ENCODE assay signal across 8 cellular contexts in the genomic region with DNA sequence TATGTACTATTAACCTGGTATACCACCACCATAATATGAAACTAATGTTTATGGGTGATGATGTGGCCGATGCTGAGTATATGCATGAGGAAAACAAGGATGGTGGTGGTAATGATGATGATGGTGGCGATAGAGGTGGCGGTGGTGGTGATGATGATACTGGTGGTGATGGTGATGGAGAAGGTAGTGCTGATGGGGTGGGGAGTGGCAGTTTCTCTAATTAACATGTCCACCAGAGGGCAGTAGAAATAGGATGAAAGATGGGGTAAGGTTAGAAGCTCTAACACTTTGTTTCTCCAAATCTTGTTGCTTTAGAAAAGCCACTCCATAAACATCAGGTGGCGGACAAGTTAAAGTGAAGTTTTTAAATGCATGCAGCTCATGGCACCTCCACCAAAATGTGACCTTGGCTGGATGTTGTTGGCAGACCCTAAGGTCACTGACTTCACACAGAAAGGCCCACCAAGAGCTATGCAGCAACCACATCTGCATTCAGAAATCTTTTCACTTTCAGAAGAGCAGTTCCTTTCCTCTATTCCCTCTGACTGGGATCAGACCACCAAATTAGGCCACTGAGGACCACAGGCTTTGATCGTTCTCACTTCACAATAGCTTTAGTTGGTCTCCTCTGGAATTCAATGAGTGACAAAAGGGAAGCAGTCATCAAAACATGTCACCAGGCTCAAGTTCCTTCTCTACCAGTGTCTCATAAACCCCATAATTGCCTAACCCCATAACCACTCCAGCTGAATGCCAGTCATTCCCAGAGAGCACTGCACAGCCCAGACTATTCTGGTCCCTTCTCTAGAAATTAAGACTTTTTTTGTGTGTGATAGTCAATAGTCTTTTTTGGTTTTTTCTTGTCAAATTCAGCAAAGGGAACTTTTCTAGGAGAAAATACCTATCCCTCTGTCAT. TPM values are rescaled to one million over a fixed set of nuclear protein-coding genes. Genes with fewer than 3 reads are reported as not detected.
A peak's percentile ranks its signal among the peaks of the same experiment; 100 is the strongest.
DNase-seq lines count a peak whose midpoint lies in the region; ATAC-seq and TF ChIP-seq lines count a peak whose summit lies in the region.

No MANE protein-coding gene starts in this region.

- H3K36me3 Mint-ChIP-seq in activated T-cell treated with anti-CD3 and anti-CD28 coated beads, Interleukin-2, amount 50 U/mL, for 4 hours (ENCODE audit: insufficient read depth), result peaks cover 2% of the 10 kb centered on the region
- no peaks in the 10 kb centered on the region for H3K36me3 Mint-ChIP-seq in activated T-cell treated with anti-CD3 and anti-CD28 coated beads, Interleukin-2, amount 50 U/mL, for 24 hours (ENCODE audit: low read depth)
- H3K36me3 Mint-ChIP-seq in neural progenitor cell, result no peaks in the 10 kb centered on the region

- no peaks in the 10 kb centered on the region for H3K79me2 ChIP-seq in neural progenitor cell (ENCODE audit: low read depth)

- no peak overlapping the region for H3K9ac ChIP-seq in neural progenitor cell

- peaks cover 15% of the 10 kb centered on the region for H3F3A ChIP-seq in neural progenitor cell (ENCODE audit: low read depth)

- no peak overlapping the region for H3K4me3 ChIP-seq in neural progenitor cell
- no peak overlapping the region for H3K4me3 ChIP-seq in effector memory CD4-positive, alpha-beta T cell (ENCODE audit: insufficient read depth, low read depth, low read length, poor library complexity, severe bottlenecking)

- ATAC-seq in activated T-cell treated with anti-CD3 and anti-CD28 coated beads, Interleukin-2, amount 50 U/mL, for 4 hours, result peak; percentile 52 to 72

- peaks cover 3% of the 10 kb centered on the region for H3K9me3 Mint-ChIP-seq in activated T-cell treated with anti-CD3 and anti-CD28 coated beads, Interleukin-2, amount 50 U/mL, for 4 hours
- H3K9me3 Mint-ChIP-seq in activated T-cell treated with anti-CD3 and anti-CD28 coated beads, Interleukin-2, amount 50 U/mL, for 24 hours, result no peaks in the 10 kb centered on the region
- H3K9me3 Mint-ChIP-seq in neural progenitor cell, result no peaks in the 10 kb centered on the region

- no peak overlapping the region for H3K27ac ChIP-seq in neural progenitor cell
- H3K27ac ChIP-seq in effector memory CD4-positive, alpha-beta T cell (ENCODE audit: insufficient read depth, low read length, poor library complexity, severe bottlenecking), result no peak overlapping the region

- H2AFZ ChIP-seq in neural progenitor cell (replicated peaks), result no peak overlapping the region

- peak; percentile 66 for TF ChIP-seq CTCF in neural progenitor cell (IDR thresholded peaks at IDR 0.05)

- no peaks in the 10 kb centered on the region for H3K36me3 ChIP-seq in neural progenitor cell
- no peaks in the 10 kb centered on the region for H3K36me3 ChIP-seq in effector memory CD4-positive, alpha-beta T cell (ENCODE audit: control insufficient read depth, insufficient read depth, low read length)

- no peak overlapping the region for H3K27ac Mint-ChIP-seq in activated T-cell treated with anti-CD3 and anti-CD28 coated beads, Interleukin-2, amount 50 U/mL, for 24 hours
- H3K27ac Mint-ChIP-seq in neural progenitor cell, result no peak overlapping the region

- peaks cover 49% of the 10 kb centered on the region for H3K27me3 ChIP-seq in neural progenitor cell
- H3K27me3 ChIP-seq in effector memory CD4-positive, alpha-beta T cell (replicated peaks; ENCODE audit: control insufficient read depth, insufficient read depth, low read length, poor library complexity, severe bottlenecking), result peaks cover 32% of the 10 kb centered on the region

- H3K4me1 ChIP-seq in neural progenitor cell, result peaks cover 16% of the 10 kb centered on the region
- H3K4me1 ChIP-seq in effector memory CD4-positive, alpha-beta T cell (ENCODE audit: control insufficient read depth, insufficient read depth, low read length, poor library complexity, severe bottlenecking), result no peaks in the 10 kb centered on the region

- peaks cover 69% of the 10 kb centered on the region for H3K27me3 Mint-ChIP-seq in activated T-cell treated with anti-CD3 and anti-CD28 coated beads, Interleukin-2, amount 50 U/mL, for 4 hours (ENCODE audit: low read depth)
- H3K27me3 Mint-ChIP-seq in activated T-cell treated with anti-CD3 and anti-CD28 coated beads, Interleukin-2, amount 50 U/mL, for 24 hours, result peaks cover 83% of the 10 kb centered on the region
- H3K27me3 Mint-ChIP-seq in neural progenitor cell (ENCODE audit: insufficient read depth, low read depth), result peaks cover 40% of the 10 kb centered on the region

- CTCF ChIA-PET in HEK293T (lab: Yijun Ruan, JAX), result interaction anchor here (0.6 to 1.8 kb wide), 13 partner anchors 8 to 1537 kb away, joined by 3 to 9 read pairs (median 4); no protein-coding TSS in a partner anchor

- peaks cover 13% of the 10 kb centered on the region for H3K4me1 Mint-ChIP-seq in activated T-cell treated with anti-CD3 and anti-CD28 coated beads, Interleukin-2, amount 50 U/mL, for 4 hours (ENCODE audit: low read depth)
- peaks cover 15% of the 10 kb centered on the region for H3K4me1 Mint-ChIP-seq in activated T-cell treated with anti-CD3 and anti-CD28 coated beads, Interleukin-2, amount 50 U/mL, for 24 hours (ENCODE audit: low read depth)
- peaks cover 14% of the 10 kb centered on the region for H3K4me1 Mint-ChIP-seq in neural progenitor cell

- no peak for DNase-seq in activated T-cell treated with anti-CD3 and anti-CD28 coated beads, Interleukin-2, amount 50 U/mL, for 4 hours
- DNase-seq in activated T-cell treated with anti-CD3 and anti-CD28 coated beads, Interleukin-2, amount 50 U/mL, for 24 hours, result no peak
- DNase-seq in HEK293T (ENCODE audit: extremely low spot score) (no peak), NCI-H2227 treated with DMSO at 0.1 percent for 48 hours (lab: John Stamatoyannopoulos, UW) (peak; percentile 24), dermis blood vessel endothelial cell (peak; percentile 53), neural progenitor cell (ENCODE audit: low spot score) (peak; percentile 56), NCI-H446 treated with DMSO at 0.1 percent for 48 hours (lab: John Stamatoyannopoulos, UW) (no peak)
- DNase-seq in effector memory CD4-positive, alpha-beta T cell, result no peak

- no peak overlapping the region for H3K4me3 Mint-ChIP-seq in activated T-cell treated with anti-CD3 and anti-CD28 coated beads, Interleukin-2, amount 50 U/mL, for 4 hours
- H3K4me3 Mint-ChIP-seq in activated T-cell treated with anti-CD3 and anti-CD28 coated beads, Interleukin-2, amount 50 U/mL, for 24 hours, result no peak overlapping the region
- peak overlapping the region; percentile 24 for H3K4me3 Mint-ChIP-seq in neural progenitor cell

- no peak overlapping the region for H3K4me2 ChIP-seq in neural progenitor cell

- POLR2A ChIA-PET in HEK293T (lab: Yijun Ruan, JAX), result interaction anchor here (0.7 to 1.2 kb wide), 3 partner anchors 7 to 1622 kb away, joined by 3 to 8 read pairs (median 3); partner anchors contain the start of gene BCL11A

- H4K20me1 ChIP-seq in neural progenitor cell (ENCODE audit: low read depth), result no peaks in the 10 kb centered on the region

- H3K9me3 ChIP-seq in neural progenitor cell (ENCODE audit: low read depth), result no peaks in the 10 kb centered on the region
- no peaks in the 10 kb centered on the region for H3K9me3 ChIP-seq in effector memory CD4-positive, alpha-beta T cell (ENCODE audit: control insufficient read depth, low read length)

TF ChIP-seq in HEK293T, 16 proteins besides CTCF, POLR2A, EP300 and RAD21:
- TF ChIP-seq ZNF384 (IDR thresholded peaks at IDR 0.05), result no peak
- TF ChIP-seq PKNOX1 (IDR thresholded peaks at IDR 0.05), result peak; percentile 56
- TF ChIP-seq CTBP1 (IDR thresholded peaks at IDR 0.05; ENCODE audit: borderline replicate concordance), result peak; percentile 91
TF ChIP-seq in HEK293T: peak in this region for 2.

RNA-seq across cellular contexts. Expression of gene BCL11A, which starts 7.5 kb away (rescaled TPM):
- total RNA-seq in activated T-cell treated with anti-CD3 and anti-CD28 coated beads, Interleukin-2, amount 50 U/mL, for 4 hours, result 1 to 10 TPM in 1 of 3 donors, under 1 TPM in 2; 0.38 to 2.6 (median 0.87) TPM
- under 0.01 and 0.23 TPM in 2 replicates for total RNA-seq in dermis blood vessel endothelial cell
- total RNA-seq in neural progenitor cell (ENCODE audit: low replicate concordance), result 0.67 and 1.0 TPM in 2 replicates

Comparison
In these comparisons a context has a peak if more than half of its experiments do, and no peak if none do; other contexts are left out.
1. DNase-seq: peak in NCI-H2227 treated with DMSO at 0.1 percent for 48 hours (single experiment), dermis blood vessel endothelial cell (single experiment) and neural progenitor cell (single experiment); none in activated T-cell treated with anti-CD3 and anti-CD28 coated beads, Interleukin-2, amount 50 U/mL, for 4 hours (single experiment), activated T-cell treated with anti-CD3 and anti-CD28 coated beads, Interleukin-2, amount 50 U/mL, for 24 hours (single experiment), HEK293T (single experiment), NCI-H446 treated with DMSO at 0.1 percent for 48 hours (single experiment) and effector memory CD4-positive, alpha-beta T cell (0 of 3).